ENCODE assay signal across 8 cellular contexts in the genomic region with DNA sequence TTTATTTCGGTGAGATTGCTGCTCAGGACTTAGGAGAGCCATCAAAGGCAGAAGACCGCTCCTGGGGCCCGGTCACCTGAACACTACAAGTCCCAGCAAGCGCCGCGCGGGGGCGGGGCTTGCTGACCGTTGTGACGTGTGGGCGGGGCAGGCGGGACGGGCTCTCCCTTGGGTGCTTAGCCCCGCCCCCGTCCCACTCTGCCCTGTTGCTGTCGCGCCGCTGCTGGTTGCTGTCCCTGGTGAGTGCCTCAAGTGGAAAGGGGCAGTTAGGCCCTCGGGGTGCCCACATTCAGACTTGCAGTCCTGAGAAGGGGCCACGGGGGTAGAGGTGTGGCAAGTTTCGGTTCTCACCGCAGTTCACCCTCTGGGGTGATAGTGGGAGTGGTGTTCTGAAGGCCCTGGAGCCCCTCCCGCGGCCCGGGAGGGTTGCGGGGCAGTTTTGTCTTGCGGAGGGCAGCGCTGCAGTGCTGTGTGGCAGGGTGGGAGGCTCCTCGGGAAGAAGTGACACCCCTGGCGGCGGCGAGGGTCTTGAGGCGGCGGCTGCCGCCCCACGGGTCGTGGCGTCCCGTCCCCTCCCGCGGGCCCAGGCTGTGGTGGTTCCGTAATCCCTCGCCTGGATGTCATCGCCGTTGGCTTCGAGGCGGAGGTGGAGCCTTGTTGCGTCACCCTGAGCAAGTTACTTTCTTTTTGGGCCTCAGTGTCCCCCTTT.
DNase-seq lines count a peak whose midpoint lies in the region; ATAC-seq and TF ChIP-seq lines count a peak whose summit lies in the region.

TSS of gene CALCOCO2 (plus strand) at position 196 of the 709 bp plus-strand sequence. CDS start 10,673 bp downstream, outside the sequence.

- TF ChIP-seq CTCF in AG09319 (IDR thresholded peaks at IDR 0.05; ENCODE audit: low read depth, low read length), result no peak

- H3K27ac ChIP-seq in caudate nucleus (ENCODE audit: low read depth, low read length), result peak within 1 kb of the TSS; percentile 96

- peak; percentile 85 for DNase-seq in AG09319 (ENCODE audit: extremely low read depth, low read depth)
- DNase-seq in NCI-H446 (lab: John Stamatoyannopoulos, UW), result peak; percentile 63 to 94
- DNase-seq in activated CD4-positive, CD25-positive, alpha-beta regulatory T cell (lab: John Stamatoyannopoulos, UW), result peak; percentile 78 to 86 (median 82)
- peak in 60 of 61 donors; percentile 51 to 93 (median 83) for DNase-seq in caudate nucleus (lab: John Stamatoyannopoulos, UW)
- peak; percentile 93 for DNase-seq in iris pigment epithelial cell (ENCODE audit: low read depth)
- DNase-seq in stimulated activated CD4-positive, alpha-beta T cell treated with anti-CD3 and anti-CD28 coated beads, Interleukin-12 subunit alpha, Interleukin-12 subunit beta, amount 100 ng/mL, for 4 hours, result peak; percentile 87

- ATAC-seq in GM19023 (IDR thresholded peaks at IDR 0.05; ENCODE audit: unreplicated experiment) (peak; percentile 91), HG03280 (IDR thresholded peaks at IDR 0.05; ENCODE audit: unreplicated experiment) (peak; percentile 86)

Comparison
In these comparisons a context has a peak if more than half of its experiments do, and no peak if none do; other contexts are left out.
1. Peak in every context shown above with its lines: DNase-seq, ATAC-seq and H3K27ac ChIP-seq.